ENCODE assay signal across 10 cellular contexts in the genomic region with DNA sequence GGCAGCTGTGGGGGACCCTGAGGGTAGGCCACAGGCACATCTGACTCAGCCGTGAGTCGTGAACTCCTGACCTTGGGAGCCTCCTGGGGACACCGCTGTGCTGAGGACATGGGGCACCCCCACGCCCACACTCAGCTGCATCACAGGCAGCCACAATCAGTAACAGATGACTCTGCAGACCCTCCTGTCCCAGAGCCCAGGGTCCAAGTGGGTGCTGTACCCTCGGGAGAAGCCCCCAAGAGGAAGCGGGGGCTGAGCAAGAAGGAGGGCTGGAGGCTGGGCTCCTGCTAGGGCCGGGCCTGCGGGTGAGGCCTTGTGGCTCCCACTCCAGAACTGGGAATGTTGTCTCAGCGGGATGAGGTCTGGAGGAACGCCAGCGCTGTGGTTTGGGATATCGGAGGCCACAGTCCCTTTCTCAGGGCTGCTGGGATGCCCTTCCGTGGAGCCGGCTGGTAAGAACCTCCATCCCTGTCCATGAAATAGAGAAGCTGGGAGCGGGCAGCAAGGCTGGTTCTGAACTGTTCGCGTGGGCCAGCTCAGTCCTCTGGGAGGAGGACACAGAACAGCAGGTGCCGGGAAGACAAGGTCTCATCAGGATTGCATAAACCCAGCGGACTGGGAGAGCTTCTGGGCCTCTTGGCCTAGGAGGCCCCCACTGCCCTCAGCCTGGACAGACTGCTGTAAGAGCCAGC. TPM values are rescaled to one million over a fixed set of nuclear protein-coding genes. Genes with fewer than 3 reads are reported as not detected.
A peak's percentile ranks its signal among the peaks of the same experiment; 100 is the strongest.
DNase-seq lines count a peak whose midpoint lies in the region; ATAC-seq and TF ChIP-seq lines count a peak whose summit lies in the region.
"Had no signal": no experiment of that assay in that cellular context is flagged by ENCODE, and none has a peak within 500 bp of the region (broad histone marks: within the 10 kb centered on the region; RNA-seq: fewer than 3 reads in every experiment).

No MANE protein-coding gene starts in this region.

- intact Hi-C loops in Calu3 (cut with micrococcal nuclease; ENCODE audit: unreplicated experiment): no loop called here

- H3K4me3 Mint-ChIP-seq in GM23338 (no peak overlapping the region), Calu3 (ENCODE audit: low read depth, unreplicated experiment) (no peak overlapping the region)

- no peak overlapping the region for H3K4me3 ChIP-seq in GM23338
- no peak overlapping the region for H3K4me3 ChIP-seq in gastroesophageal sphincter

- CTCF ChIA-PET in Calu3 (lab: Charles Lee): interaction anchor here (0.5 to 3.9 kb wide), 4 partner anchors 9 to 245 kb away, joined by 3 to 22 read pairs (median 6); a partner anchor contains a TSS

- TF ChIP-seq POLR2A in gastroesophageal sphincter (IDR thresholded peaks at IDR 0.05): no peak

- peaks cover 27% of the 10 kb centered on the region for H3K4me1 ChIP-seq in GM23338 (ENCODE audit: insufficient read depth)
- H3K4me1 ChIP-seq in gastroesophageal sphincter: peaks cover 9 to 91% (median 57%) of the 10 kb centered on the region in 3 donors

- H4K20me1 ChIP-seq in GM23338 (replicated peaks; ENCODE audit: insufficient read depth): peaks cover 3% of the 10 kb centered on the region; the same call in 1 of the 2 replicates

- DNase-seq in GM23338 (ENCODE audit: low spot score) (no peak), RPMI7951 (ENCODE audit: low read depth) (peak; percentile 99), NCI-H1048 (lab: John Stamatoyannopoulos, UW) (no peak), GF-D8 (lab: John Stamatoyannopoulos, UW) (no peak), Calu3 (no peak)
- DNase-seq in stimulated activated CD8-positive, alpha-beta memory T cell treated with anti-CD3 and anti-CD28 coated beads, Interleukin-15, amount 100 ng/mL, for 48 hours (ENCODE audit: low read depth in 2 of 2): peak; percentile 61 to 63

- H3K27ac Mint-ChIP-seq in GM23338 (no peak overlapping the region), Calu3 (ENCODE audit: unreplicated experiment) (no peak overlapping the region)

- H2AFZ ChIP-seq in GM23338: no peak overlapping the region

- peaks cover 14% of the 10 kb centered on the region for H3K79me2 ChIP-seq in GM23338 (replicated peaks; ENCODE audit: insufficient read depth)

- 20% methylated on average over 1 of the region's 19 CpGs; no CpG with 5 or more reads in 1 of the 2 donors for WGBS in gastroesophageal sphincter (ENCODE audit: low coverage in 1 of 2), 2 donors

- no peak for TF ChIP-seq EP300 in gastroesophageal sphincter (IDR thresholded peaks at IDR 0.05)

- H3F3A ChIP-seq in GM23338 (replicated peaks; ENCODE audit: low read depth): 0 out of 2 replicates have a peak, but pooled peaks cover 12% of the 10 kb centered on the region

- H3K4me2 ChIP-seq in GM23338: peak overlapping the region; percentile 93

- H3K9me3 Mint-ChIP-seq in GM23338: no peaks in the 10 kb centered on the region; the same call in 2 of the 3 replicates
- no peaks in the 10 kb centered on the region for H3K9me3 Mint-ChIP-seq in Calu3 (ENCODE audit: low read depth, unreplicated experiment)
- H3K9me3 Mint-ChIP-seq: central memory CD8-positive, alpha-beta T cell had no signal

- H3K36me3 ChIP-seq in GM23338 (ENCODE audit: insufficient read depth): no peaks in the 10 kb centered on the region
- no peaks in the 10 kb centered on the region for H3K36me3 ChIP-seq in gastroesophageal sphincter

- peaks cover 30% of the 10 kb centered on the region for H3K4me1 Mint-ChIP-seq in GM23338
- peaks cover 33% of the 10 kb centered on the region for H3K4me1 Mint-ChIP-seq in Calu3 (ENCODE audit: low read depth, unreplicated experiment)
- H3K4me1 Mint-ChIP-seq: central memory CD8-positive, alpha-beta T cell had no signal

- H3K27ac ChIP-seq in GM23338 (ENCODE audit: low read depth): no peak overlapping the region
- H3K27ac ChIP-seq in gastroesophageal sphincter: peak overlapping the region; percentile 84 to 97 (median 92)

- H3K27me3 Mint-ChIP-seq in GM23338 (ENCODE audit: insufficient read depth, low read depth, poor library complexity) (peaks cover 18% of the 10 kb centered on the region), Calu3 (ENCODE audit: unreplicated experiment) (no peaks in the 10 kb centered on the region)

- no TSS peak for BruUV-seq in Calu3 (replicated peaks; lab: Mats Ljungman, UMichigan)

- H3K9me3 ChIP-seq in gastroesophageal sphincter: no peaks in the 10 kb centered on the region

- no peaks in the 10 kb centered on the region for H3K9me2 ChIP-seq in GM23338 (ENCODE audit: insufficient read depth)

- H3K36me3 Mint-ChIP-seq in GM23338 (ENCODE audit: low read depth) (no peaks in the 10 kb centered on the region; the same call in 2 of the 3 replicates), Calu3 (ENCODE audit: insufficient read depth, unreplicated experiment) (peaks cover 50% of the 10 kb centered on the region)

- H3K27me3 ChIP-seq in GM23338 (ENCODE audit: insufficient read depth) (no peaks in the 10 kb centered on the region), gastroesophageal sphincter (peaks cover 8% of the 10 kb centered on the region)

- ATAC-seq in GM23338: no peak
- no peak for ATAC-seq in gastroesophageal sphincter
- no peak for ATAC-seq in GM19463 (IDR thresholded peaks at IDR 0.05; ENCODE audit: unreplicated experiment)

- no peak for TF ChIP-seq CTCF in GM23338 (conservative IDR thresholded peaks at IDR 0.05; ENCODE audit: low read depth in 2 of 2)
- no peak for TF ChIP-seq CTCF in gastroesophageal sphincter (IDR thresholded peaks at IDR 0.05)
- TF ChIP-seq CTCF in Calu3 (IDR thresholded peaks at IDR 0.05; ENCODE audit: unreplicated experiment): no peak

TF ChIP-seq in GM23338, 12 proteins besides CTCF, POLR2A, EP300 and RAD21:
- TF ChIP-seq POLR2AphosphoS5 (IDR thresholded peaks at IDR 0.05; ENCODE audit: low read depth) (0 out of 2 replicates have a peak, but pooled peaks have one; percentile 17), ZNF114 (CRISPR knock-in tag; IDR thresholded peaks at IDR 0.05) (no peak)

RNA-seq across cellular contexts. Expression of a gene that starts 3.1 kb away (rescaled TPM):
- 215 and 298 TPM in 2 replicates for total RNA-seq in GM23338 (2014; rRNA removed; shearing (Covaris generic))
- polyA plus RNA-seq in GM23338 (2016; fragmentation: Nextera tagmentation; extraction: Ambion mirVana): 192 and 201 TPM in 2 replicates
- total RNA-seq in RPMI7951 (2014; rRNA removed; shearing (Covaris generic)): 36.6 and 44.8 TPM in 2 replicates
- total RNA-seq in gastroesophageal sphincter (100 to 1,000 TPM in 3 of 4 donors, 10 to 100 TPM in 1; 58.6 to 259 (median 172) TPM), Calu3 (2022) (740 and 763 TPM in 2 replicates)

RNA-seq across cellular contexts. Expression of a gene that starts 16.6 kb away (rescaled TPM):
- total RNA-seq in GM23338 (2014; rRNA removed; shearing (Covaris generic)): 759 and 964 TPM in 2 replicates
- 2,298 and 2,471 TPM in 2 replicates for polyA plus RNA-seq in GM23338 (2016; fragmentation: Nextera tagmentation; extraction: Ambion mirVana)
- total RNA-seq in RPMI7951 (2014; rRNA removed; shearing (Covaris generic)): 2,665 and 2,752 TPM in 2 replicates
- 1,000 to 10,000 TPM in 3 of 4 donors, 100 to 1,000 TPM in 1; 383 to 2,881 (median 2,372) TPM for total RNA-seq in gastroesophageal sphincter
- 1,920 and 1,936 TPM in 2 replicates for total RNA-seq in Calu3 (2022)

RNA-seq across cellular contexts. Expression of a gene that starts 36.8 kb away (rescaled TPM):
- 12.6 and 12.7 TPM in 2 replicates for total RNA-seq in GM23338 (2014; rRNA removed; shearing (Covaris generic))
- polyA plus RNA-seq in GM23338 (2016; fragmentation: Nextera tagmentation; extraction: Ambion mirVana): 4.3 and 5.1 TPM in 2 replicates
- 4.7 and 7.0 TPM in 2 replicates for total RNA-seq in RPMI7951 (2014; rRNA removed; shearing (Covaris generic))
- total RNA-seq in gastroesophageal sphincter (1 to 10 TPM; 2.7 to 9.8 (median 3.8) TPM), Calu3 (2022) (12.2 and 13.6 TPM in 2 replicates)

RNA-seq across cellular contexts. Expression of a gene that starts 57.1 kb away (rescaled TPM):
- 0.66 and 1.1 TPM in 2 replicates for total RNA-seq in GM23338 (2014; rRNA removed; shearing (Covaris generic))
- 0.10 and 0.64 TPM in 2 replicates for polyA plus RNA-seq in GM23338 (2016; fragmentation: Nextera tagmentation; extraction: Ambion mirVana)
- not detected in 2 replicates for total RNA-seq in RPMI7951 (2014; rRNA removed; shearing (Covaris generic))
- total RNA-seq in gastroesophageal sphincter (under 1 TPM in 1 of 4 donors, not detected in 3; 0.20 TPM), Calu3 (2022) (6.2 and 6.4 TPM in 2 replicates)
- total RNA-seq: pulmonary artery endothelial cell had no signal

Comparison
In these comparisons a context has a peak if more than half of its experiments do, and no peak if none do; other contexts are left out.
1. DNase-seq: peak in RPMI7951 (single experiment) and stimulated activated CD8-positive, alpha-beta memory T cell treated with anti-CD3 and anti-CD28 coated beads, Interleukin-15, amount 100 ng/mL, for 48 hours (2 of 2); none in GM23338 (single experiment), NCI-H1048 (single experiment), GF-D8 (single experiment) and Calu3 (single experiment).